1 cellular context compared by ENCODE assay signal in genomic region chr20:50792708-50793574, GRCh38.
TF ChIP-seq lines count a peak whose summit lies in the region.

No MANE protein-coding gene starts in this region.

TF ChIP-seq in GM23338, 12 proteins besides CTCF, POLR2A, EP300 and RAD21 (continued from another document):
- TF ChIP-seq EZH2phosphoT487 (IDR thresholded peaks at IDR 0.05; ENCODE audit: unreplicated experiment) (no peak), ZNF331 (CRISPR knock-in tag; IDR thresholded peaks at IDR 0.05; ENCODE audit: low read depth) (no peak), ETS1 (IDR thresholded peaks at IDR 0.05) (no peak), ZNF462 (CRISPR knock-in tag; IDR thresholded peaks at IDR 0.05) (no peak)
TF ChIP-seq in GM23338: peak in this region for 0.
